Comparison of ENCODE assay signal across 8 cellular contexts in the genomic region with DNA sequence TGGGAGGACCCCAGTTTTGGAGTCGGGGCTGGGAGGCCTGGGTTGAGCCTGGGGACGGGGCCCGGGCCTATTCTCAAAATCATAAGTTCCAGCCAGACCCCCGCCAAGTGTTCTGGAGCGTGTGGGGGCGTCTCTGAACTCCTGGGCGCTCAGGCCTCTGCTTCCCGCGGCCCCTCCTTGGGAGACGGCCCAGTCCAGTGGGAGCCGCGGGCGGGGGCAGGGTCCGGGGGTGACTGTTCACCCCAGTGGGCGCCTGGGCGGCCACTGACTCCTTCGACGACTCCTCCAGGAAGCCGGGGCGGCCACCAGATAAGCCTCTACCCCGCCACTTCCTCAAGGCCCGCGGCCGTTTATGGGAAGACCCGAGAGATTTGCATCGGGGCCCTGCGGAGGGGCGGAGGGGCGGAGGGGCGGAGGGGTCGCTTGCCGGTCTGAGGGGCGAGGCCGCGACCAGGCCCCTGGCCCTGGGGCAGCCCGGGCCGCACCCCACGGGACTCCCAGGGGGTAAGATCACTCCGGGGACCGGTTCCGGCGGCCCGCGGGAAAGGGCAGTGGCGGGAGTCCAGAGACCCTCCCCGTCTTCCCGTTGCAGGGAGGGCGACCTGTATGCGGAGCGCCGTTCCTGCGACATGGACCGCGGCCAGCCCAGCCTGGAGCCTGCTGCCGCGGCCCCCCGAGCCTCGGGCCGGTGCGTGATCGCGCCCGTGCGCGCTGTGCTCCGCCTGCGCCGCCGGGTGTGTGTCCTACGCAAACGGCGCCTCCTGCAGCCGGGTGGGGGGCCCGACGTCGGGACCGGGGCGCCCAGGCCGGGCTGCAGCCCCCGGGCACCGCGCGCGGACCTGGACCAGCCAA.
DNase-seq lines count a peak whose midpoint lies in the region; ATAC-seq and TF ChIP-seq lines count a peak whose summit lies in the region.

No MANE protein-coding gene starts in this region.

- peak overlapping the region; percentile 70 to 85 for H3K27ac ChIP-seq in coronary artery

- peak overlapping the region; percentile 86 for H3K27ac Mint-ChIP-seq in memory B cell

- H3K36me3 Mint-ChIP-seq in memory B cell, result peaks cover 2% of the 10 kb centered on the region

- H3K9me3 Mint-ChIP-seq in memory B cell, result no peaks in the 10 kb centered on the region

- ATAC-seq in memory B cell (ENCODE audit: low read depth) (peak; percentile 14), GM21786 (IDR thresholded peaks at IDR 0.05; ENCODE audit: unreplicated experiment) (no peak)

- H3K4me3 Mint-ChIP-seq in memory B cell, result peak overlapping the region; percentile 94

- peaks cover 30% of the 10 kb centered on the region for H3K4me1 Mint-ChIP-seq in memory B cell

- TF ChIP-seq CTCF in NB4 (IDR thresholded peaks at IDR 0.05; ENCODE audit: low read depth, low read length) (no peak), coronary artery (IDR thresholded peaks at IDR 0.05) (no peak)

- TF ChIP-seq POLR2A in NB4 (IDR thresholded peaks at IDR 0.05; ENCODE audit: extremely low read depth, insufficient read length), result no peak

- H3K4me3 ChIP-seq in GM08714 (ENCODE audit: low read length) (peak overlapping the region; percentile 76), NB4 (ENCODE audit: low read depth, low read length) (peak overlapping the region; percentile 63), coronary artery (peak overlapping the region; percentile 67)

- peak; percentile 77 for DNase-seq in NB4 (ENCODE audit: low read depth)
- DNase-seq in coronary artery (ENCODE audit: low spot score), result peak; percentile 72
- no peak for DNase-seq in memory B cell (ENCODE audit: low spot score in 2 of 2)
- DNase-seq in nucleus accumbens (lab: John Stamatoyannopoulos, UW), result no peak
- no peak for DNase-seq in foreskin melanocyte
- no peak for DNase-seq in NCI-H1930 (lab: John Stamatoyannopoulos, UW)

- no peaks in the 10 kb centered on the region for H3K27me3 Mint-ChIP-seq in memory B cell

Comparison
In these comparisons a context has a peak if more than half of its experiments do, and no peak if none do; other contexts are left out.
1. DNase-seq: peak in NB4 (single experiment) and coronary artery (single experiment); none in memory B cell (0 of 2), nucleus accumbens (0 of 56), foreskin melanocyte (single experiment) and NCI-H1930 (0 of 2).
2. Peak in every context shown above with its lines, with median percentiles within 50 percentile points of each other: H3K4me3 ChIP-seq.